ENCODE assay signal across 23 cellular contexts in genomic region chr4:176721459-176721858, GRCh38.
DNase-seq lines count a peak whose midpoint lies in the region; TF ChIP-seq lines count a peak whose summit lies in the region.
"Had no signal": no experiment of that assay in that cellular context is flagged by ENCODE, and none has a peak within 500 bp of the region (broad histone marks: within the 10 kb centered on the region; RNA-seq: fewer than 3 reads in every experiment).

No MANE protein-coding gene starts in this region.

- POLR2A ChIA-PET in HEK293 (lab: Yijun Ruan, JAX) = no interaction called here

- H3K9me3 ChIP-seq in HEK293 (ENCODE audit: control insufficient read depth, insufficient read depth, low read depth, low read length) (no peaks in the 10 kb centered on the region), osteoblast (ENCODE audit: low read depth, low read length) (no peaks in the 10 kb centered on the region)
- H3K9me3 ChIP-seq: BE2C, BLaER1 had no signal

- peaks cover 60% of the 10 kb centered on the region for H3K36me3 Mint-ChIP-seq in HFFc6 (ENCODE audit: low read depth)
- H3K36me3 Mint-ChIP-seq: CD14-positive monocyte; CD4-positive, alpha-beta memory T cell; CD4-positive, CD25-positive, alpha-beta regulatory T cell; CD8-positive, alpha-beta memory T cell had no signal

- peak overlapping the region; percentile 76 for H3K27ac Mint-ChIP-seq in HFFc6
- H3K27ac Mint-ChIP-seq: CD14-positive monocyte; CD8-positive, alpha-beta memory T cell had no signal

- peaks cover 31% of the 10 kb centered on the region for H4K20me1 ChIP-seq in osteoblast (ENCODE audit: insufficient read depth, low read length)
- H4K20me1 ChIP-seq: BLaER1 had no signal

- H3K27me3 Mint-ChIP-seq in HFFc6 (ENCODE audit: insufficient read depth) = peaks cover 22% of the 10 kb centered on the region
- H3K27me3 Mint-ChIP-seq: CD4-positive, alpha-beta memory T cell; CD4-positive, CD25-positive, alpha-beta regulatory T cell; CD8-positive, alpha-beta memory T cell had no signal

- H3K4me3 ChIP-seq in HEK293 (ENCODE audit: low read depth, low read length) (no peak overlapping the region), osteoblast (ENCODE audit: insufficient read depth, low read length) (no peak overlapping the region)
- H3K4me3 ChIP-seq: BLaER1 had no signal

- H3K27me3 ChIP-seq in osteoblast (ENCODE audit: insufficient read depth, low read length) = no peaks in the 10 kb centered on the region
- H3K27me3 ChIP-seq: BE2C, BLaER1 had no signal

- H3K27ac ChIP-seq in HEK293 (ENCODE audit: extremely low read depth, low read depth, low read length) = no peak overlapping the region
- H3K27ac ChIP-seq in osteoblast (ENCODE audit: low read depth, low read length) = no peak overlapping the region
- H3K27ac ChIP-seq: BLaER1 had no signal

- H3K36me3 ChIP-seq in HEK293 (ENCODE audit: control insufficient read depth in 2 of 2, insufficient read depth in 1 of 2, low read length in 2 of 2) = no peaks in the 10 kb centered on the region
- peaks cover 58% of the 10 kb centered on the region for H3K36me3 ChIP-seq in osteoblast (ENCODE audit: insufficient read depth, low read length)
- H3K36me3 ChIP-seq: BE2C, BLaER1 had no signal

- H3K4me1 Mint-ChIP-seq in HFFc6 (ENCODE audit: low read depth) = peaks cover 71% of the 10 kb centered on the region
- H3K4me1 Mint-ChIP-seq: CD14-positive monocyte; CD4-positive, alpha-beta memory T cell; CD4-positive, CD25-positive, alpha-beta regulatory T cell; CD8-positive, alpha-beta memory T cell had no signal

- H3K4me1 ChIP-seq in HEK293 (ENCODE audit: control insufficient read depth, insufficient read depth, low read length) = no peaks in the 10 kb centered on the region
- no peaks in the 10 kb centered on the region for H3K4me1 ChIP-seq in osteoblast (ENCODE audit: insufficient read depth, low read length)
- H3K4me1 ChIP-seq: BE2C, BLaER1 had no signal

- H3K9me3 Mint-ChIP-seq in HFFc6 = peaks cover 11% of the 10 kb centered on the region

- no peak overlapping the region for H3K4me2 ChIP-seq in osteoblast (ENCODE audit: insufficient read depth, low read length)
- H3K4me2 ChIP-seq: BLaER1 had no signal

- in situ Hi-C loops in G401 (cut with HindIII; ENCODE audit: low sequenced_read_pairs) = no loop called here

- H2AFZ ChIP-seq in osteoblast (ENCODE audit: low read length) = no peak overlapping the region

- H3K4me3 Mint-ChIP-seq in HFFc6 = no peak overlapping the region; the same call in 1 of the 2 replicates
- H3K4me3 Mint-ChIP-seq: CD14-positive monocyte; CD4-positive, alpha-beta memory T cell; CD4-positive, CD25-positive, alpha-beta regulatory T cell; CD8-positive, alpha-beta memory T cell had no signal

- CTCF ChIA-PET in HEK293 (lab: Yijun Ruan, JAX) = no interaction called here

- peaks cover 79% of the 10 kb centered on the region for H3K79me2 ChIP-seq in osteoblast (ENCODE audit: insufficient read depth, low read length)

- DNase-seq in HFFc6 = no peak
- peak; percentile 66 for DNase-seq in osteoblast (ENCODE audit: insufficient read length, low spot score, missing footprints)
- no peak for DNase-seq in NCI-H2081 treated with DMSO at 0.1 percent for 48 hours (lab: John Stamatoyannopoulos, UW)
- DNase-seq in G401 (ENCODE audit: low spot score) = no peak
- no peak for DNase-seq in superior temporal gyrus (ENCODE audit: extremely low spot score)
- DNase-seq: 8988T; ACHN; BE2C; C1 segment of cervical spinal cord; CD4-positive, alpha-beta memory T cell; CD4-positive, CD25-positive, alpha-beta regulatory T cell; CD8-positive, alpha-beta memory T cell; COR-L47; DMS 273 treated with DMSO at 0.1 percent for 48 hours; DMS153; DMS53; DMS79; DND-41; EL; GF-D8 had no signal

- TF ChIP-seq CTCF in HEK293 (tag by site-specific recombination; IDR thresholded peaks at IDR 0.05) = no peak
- TF ChIP-seq CTCF in HFFc6 (IDR thresholded peaks at IDR 0.05) = no peak
- TF ChIP-seq CTCF in osteoblast (IDR thresholded peaks at IDR 0.05; ENCODE audit: extremely low read depth, low read depth, low read length) = no peak

TF ChIP-seq in HEK293, 187 proteins besides CTCF, POLR2A, EP300 and RAD21:
- 0 out of 2 replicates have a peak, but pooled peaks have one; percentile 24 for TF ChIP-seq ATF2 (tag by site-specific recombination; IDR thresholded peaks at IDR 0.05; ENCODE audit: low read depth)
- TF ChIP-seq ZNF184 (tag by site-specific recombination; IDR thresholded peaks at IDR 0.05) = no peak
TF ChIP-seq in HEK293: peak in this region for 1.
